Comparison of ENCODE assay signal across 33 cellular contexts in genomic region chr7:2481195-2481594, GRCh38. TPM values are rescaled to one million over a fixed set of nuclear protein-coding genes. Genes with fewer than 3 reads are reported as not detected.
"Had no signal": no experiment of that assay in that cellular context is flagged by ENCODE, and none has a peak within 500 bp of the region (broad histone marks: within the 10 kb centered on the region; RNA-seq: fewer than 3 reads in every experiment).

No MANE protein-coding gene starts in this region.

- H3K9me3 Mint-ChIP-seq: activated B cell treated with CpG ODN at 0.5 μM for 24 hours; activated naive CD4-positive, alpha-beta T cell treated with anti-CD3 and anti-CD28 coated beads, Interleukin-2, amount 50 U/mL, for 24 hours; activated T-helper 17 cell treated with anti-CD3 and anti-CD28 coated beads, Interleukin-2, amount 50 U/mL, for 72 hours; effector memory CD8-positive, alpha-beta T cell had no signal

- DNase-seq: activated B cell treated with CpG ODN at 0.5 μM for 24 hours; activated CD4-positive, alpha-beta T cell treated with anti-CD3 and anti-CD28 coated beads for 48 hours; activated CD4-positive, alpha-beta T cell treated with anti-CD3 and anti-CD28 coated beads, Interleukin-2, amount 50 U/mL, for 1 hour; activated CD4-positive, alpha-beta T cell treated with anti-CD3 and anti-CD28 coated beads, Interleukin-2, amount 50 U/mL, for 48 hours; activated CD8-positive, alpha-beta memory T cell treated with anti-CD3 and anti-CD28 coated beads for 24 hours; activated CD8-positive, alpha-beta T cell treated with anti-CD3 and anti-CD28 coated beads for 36 hours; activated effector memory CD4-positive, alpha-beta T cell treated with anti-CD3 and anti-CD28 coated beads, Interleukin-2, amount 50 U/mL, for 16 hours; activated naive CD4-positive, alpha-beta T cell treated with anti-CD3 and anti-CD28 coated beads for 36 hours; activated naive CD8-positive, alpha-beta T cell treated with anti-CD3 and anti-CD28 coated beads for 36 hours; activated naive CD8-positive, alpha-beta T cell treated with anti-CD3 and anti-CD28 coated beads, Interleukin-2, amount 50 U/mL, for 24 hours; activated T-cell treated with anti-CD3 and anti-CD28 coated beads, Interleukin-2, amount 50 U/mL, for 4 hours; adrenal gland; amygdala; aorta; body of pancreas; cortex of kidney; dermis blood vessel endothelial cell; effector CD4-positive, alpha-beta T cell; effector memory CD8-positive, alpha-beta T cell; erythroblast; foreskin keratinocyte; gastrocnemius medialis; glutamatergic neuron; T-helper 17 cell; T1000; WERI-Rb-1 had no signal

- H3K4me1 Mint-ChIP-seq: activated naive CD4-positive, alpha-beta T cell treated with anti-CD3 and anti-CD28 coated beads, Interleukin-2, amount 50 U/mL, for 24 hours; activated T-helper 17 cell treated with anti-CD3 and anti-CD28 coated beads, Interleukin-2, amount 50 U/mL, for 72 hours; T-helper 17 cell had no signal

- H3K4me3 Mint-ChIP-seq: activated B cell treated with CpG ODN at 0.5 μM for 24 hours; activated CD8-positive, alpha-beta T cell treated with anti-CD3 and anti-CD28 coated beads for 36 hours; activated naive CD4-positive, alpha-beta T cell treated with anti-CD3 and anti-CD28 coated beads for 36 hours; activated naive CD4-positive, alpha-beta T cell treated with anti-CD3 and anti-CD28 coated beads, Interleukin-2, amount 50 U/mL, for 24 hours; activated naive CD8-positive, alpha-beta T cell treated with anti-CD3 and anti-CD28 coated beads for 36 hours; activated naive CD8-positive, alpha-beta T cell treated with anti-CD3 and anti-CD28 coated beads, Interleukin-2, amount 50 U/mL, for 24 hours; activated T-cell treated with anti-CD3 and anti-CD28 coated beads, Interleukin-2, amount 50 U/mL, for 4 hours; activated T-helper 17 cell treated with anti-CD3 and anti-CD28 coated beads, Interleukin-2, amount 50 U/mL, for 72 hours; effector memory CD8-positive, alpha-beta T cell; T-helper 17 cell; T-helper 2 cell treated with Interferon-gamma antibody and Interleukin-4, amounts not matched to agents 5 μg/mL and 100 μg/mL, for 36 hours had no signal

- H3K36me3 Mint-ChIP-seq: activated naive CD4-positive, alpha-beta T cell treated with anti-CD3 and anti-CD28 coated beads, Interleukin-2, amount 50 U/mL, for 24 hours; activated naive CD8-positive, alpha-beta T cell treated with anti-CD3 and anti-CD28 coated beads for 36 hours had no signal

- H3K27me3 Mint-ChIP-seq: activated B cell treated with CpG ODN at 0.5 μM for 24 hours; activated CD8-positive, alpha-beta T cell treated with anti-CD3 and anti-CD28 coated beads for 36 hours; activated naive CD4-positive, alpha-beta T cell treated with anti-CD3 and anti-CD28 coated beads, Interleukin-2, amount 50 U/mL, for 24 hours; activated naive CD8-positive, alpha-beta T cell treated with anti-CD3 and anti-CD28 coated beads for 36 hours; activated naive CD8-positive, alpha-beta T cell treated with anti-CD3 and anti-CD28 coated beads, Interleukin-2, amount 50 U/mL, for 24 hours; activated T-helper 17 cell treated with anti-CD3 and anti-CD28 coated beads, Interleukin-2, amount 50 U/mL, for 72 hours; effector memory CD8-positive, alpha-beta T cell; T-helper 17 cell had no signal

- H3K4me3 ChIP-seq: adrenal gland, body of pancreas, esophagus muscularis mucosa, gastrocnemius medialis, heart left ventricle had no signal

- ATAC-seq: activated CD4-positive, CD25-positive, alpha-beta regulatory T cell treated with anti-CD3 and anti-CD28 coated beads, Interleukin-2, amount 50 U/mL, for 24 hours; activated CD8-positive, alpha-beta T cell treated with anti-CD3 and anti-CD28 coated beads for 36 hours; activated naive CD8-positive, alpha-beta T cell treated with anti-CD3 and anti-CD28 coated beads, Interleukin-2, amount 50 U/mL, for 24 hours; activated T-cell treated with anti-CD3 and anti-CD28 coated beads, Interleukin-2, amount 50 U/mL, for 4 hours; activated T-helper 17 cell treated with anti-CD3 and anti-CD28 coated beads, Interleukin-2, amount 50 U/mL, for 72 hours; body of pancreas; effector memory CD8-positive, alpha-beta T cell; foreskin keratinocyte; gastrocnemius medialis; heart left ventricle; T-helper 17 cell had no signal

- H3K4me1 ChIP-seq: foreskin keratinocyte had no signal

- H3K27ac Mint-ChIP-seq: activated B cell treated with CpG ODN at 0.5 μM for 24 hours; activated CD8-positive, alpha-beta T cell treated with anti-CD3 and anti-CD28 coated beads for 36 hours; activated naive CD4-positive, alpha-beta T cell treated with anti-CD3 and anti-CD28 coated beads for 36 hours; activated naive CD4-positive, alpha-beta T cell treated with anti-CD3 and anti-CD28 coated beads, Interleukin-2, amount 50 U/mL, for 24 hours; activated naive CD8-positive, alpha-beta T cell treated with anti-CD3 and anti-CD28 coated beads for 36 hours; activated naive CD8-positive, alpha-beta T cell treated with anti-CD3 and anti-CD28 coated beads, Interleukin-2, amount 50 U/mL, for 24 hours; activated T-helper 17 cell treated with anti-CD3 and anti-CD28 coated beads, Interleukin-2, amount 50 U/mL, for 72 hours; T-helper 17 cell; T-helper 2 cell treated with Interferon-gamma antibody and Interleukin-4, amounts not matched to agents 5 μg/mL and 100 μg/mL, for 36 hours had no signal

- H3K36me3 ChIP-seq: adrenal gland, esophagus muscularis mucosa, gastrocnemius medialis, heart left ventricle, WERI-Rb-1 had no signal

- H3K9me3 ChIP-seq: adrenal gland, gastrocnemius medialis had no signal

- H3K27ac ChIP-seq: adrenal gland, body of pancreas, esophagus muscularis mucosa, foreskin keratinocyte, gastrocnemius medialis, heart left ventricle, WERI-Rb-1 had no signal

RNA-seq across cellular contexts. Expression of gene GRIFIN, which starts 5.0 kb away (rescaled TPM):
- total RNA-seq: activated B cell treated with CpG ODN at 0.5 μM for 24 hours; activated CD8-positive, alpha-beta T cell treated with anti-CD3 and anti-CD28 coated beads for 36 hours; activated naive CD4-positive, alpha-beta T cell treated with anti-CD3 and anti-CD28 coated beads for 36 hours; activated naive CD8-positive, alpha-beta T cell treated with anti-CD3 and anti-CD28 coated beads for 36 hours; activated T-cell treated with anti-CD3 and anti-CD28 coated beads, Interleukin-2, amount 50 U/mL, for 4 hours; activated T-helper 17 cell treated with anti-CD3 and anti-CD28 coated beads, Interleukin-2, amount 50 U/mL, for 72 hours; adrenal gland; aorta; body of pancreas; chondrocyte; dermis blood vessel endothelial cell; esophagus muscularis mucosa; foreskin keratinocyte; gastrocnemius medialis; heart left ventricle; T-helper 17 cell had no signal
- polyA plus RNA-seq: adrenal gland, aorta, foreskin keratinocyte, heart left ventricle had no signal
